Comparison of ENCODE assay signal across 22 cellular contexts in the genomic region with DNA sequence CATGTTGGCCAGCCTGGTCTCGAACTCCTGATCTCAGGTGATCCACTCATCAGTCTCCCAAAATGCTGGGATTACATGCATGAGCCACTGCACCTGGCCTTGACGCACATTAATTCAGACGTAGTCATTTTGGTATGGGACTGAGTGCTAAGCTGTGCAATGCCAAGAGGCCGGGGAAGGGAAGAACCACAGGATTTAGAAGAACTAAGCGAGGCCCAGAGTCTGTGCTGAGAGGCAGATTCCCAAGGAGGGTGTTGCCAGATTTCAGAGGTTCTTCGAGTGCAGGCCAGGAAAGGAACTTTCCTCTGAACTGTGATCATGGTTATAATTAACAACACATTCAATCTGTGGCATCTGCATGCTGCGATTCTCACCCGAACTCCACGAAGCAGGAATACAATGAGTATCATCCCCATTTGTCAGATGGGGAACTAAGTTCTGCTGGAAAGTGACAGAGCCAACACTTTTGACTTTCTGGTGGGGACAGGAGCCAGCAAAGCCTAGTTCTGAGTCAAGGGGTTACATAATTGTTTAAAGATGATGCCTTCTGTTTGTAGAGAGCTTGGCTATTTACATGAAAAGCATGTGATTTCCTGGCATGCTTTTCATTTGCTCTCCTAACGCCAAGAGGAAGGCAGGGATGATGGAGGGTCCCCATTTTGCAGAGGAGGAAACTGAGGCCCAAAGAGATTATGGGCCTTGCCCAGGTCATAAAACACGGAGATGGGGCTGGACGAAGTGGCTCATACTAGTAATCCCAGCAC. TPM values are rescaled to one million over a fixed set of nuclear protein-coding genes. Genes with fewer than 3 reads are reported as not detected.
DNase-seq lines count a peak whose midpoint lies in the region; ATAC-seq, FAIRE-seq and TF ChIP-seq lines count a peak whose summit lies in the region.
"Had no signal": no experiment of that assay in that cellular context is flagged by ENCODE, and none has a peak within 500 bp of the region (broad histone marks: within the 10 kb centered on the region; RNA-seq: fewer than 3 reads in every experiment).

No MANE protein-coding gene starts in this region.

- H3K4me3 Mint-ChIP-seq in activated naive CD4-positive, alpha-beta T cell treated with anti-CD3 and anti-CD28 coated beads, Interleukin-2, amount 10 ng/mL, durations not matched to agents 7 days and 5 days, result no peak overlapping the region
- H3K4me3 Mint-ChIP-seq: activated CD4-positive, alpha-beta memory T cell treated with anti-CD3 and anti-CD28 coated beads, Interleukin-2, amount 10 ng/mL, durations not matched to agents 7 days and 5 days; activated T-helper 17 cell treated with anti-CD3 and anti-CD28 coated beads, Interleukin-2, amount 50 U/mL, for 72 hours; brain; GM23338 had no signal

- H3K9me3 Mint-ChIP-seq in activated naive CD4-positive, alpha-beta T cell treated with anti-CD3 and anti-CD28 coated beads, Interleukin-2, amount 10 ng/mL, durations not matched to agents 7 days and 5 days, result no peaks in the 10 kb centered on the region
- H3K9me3 Mint-ChIP-seq: activated CD4-positive, alpha-beta memory T cell treated with anti-CD3 and anti-CD28 coated beads, Interleukin-2, amount 10 ng/mL, durations not matched to agents 7 days and 5 days; activated T-helper 17 cell treated with anti-CD3 and anti-CD28 coated beads, Interleukin-2, amount 50 U/mL, for 72 hours; brain; GM23338 had no signal

- no peaks in the 10 kb centered on the region for H3K36me3 Mint-ChIP-seq in activated naive CD4-positive, alpha-beta T cell treated with anti-CD3 and anti-CD28 coated beads, Interleukin-2, amount 10 ng/mL, durations not matched to agents 7 days and 5 days
- H3K36me3 Mint-ChIP-seq: brain had no signal

- H3K4me2 ChIP-seq in A549, result peak overlapping the region; percentile 22; the same call in 1 of the 3 replicates
- peak overlapping the region; percentile 16 for H3K4me2 ChIP-seq in mesenchymal stem cell (ENCODE audit: low read length, poor library complexity, severe bottlenecking)
- H3K4me2 ChIP-seq: GM23338 had no signal

- H3K4me1 Mint-ChIP-seq in activated naive CD4-positive, alpha-beta T cell treated with anti-CD3 and anti-CD28 coated beads, Interleukin-2, amount 10 ng/mL, durations not matched to agents 7 days and 5 days, result peaks cover 3% of the 10 kb centered on the region
- H3K4me1 Mint-ChIP-seq: activated T-helper 17 cell treated with anti-CD3 and anti-CD28 coated beads, Interleukin-2, amount 50 U/mL, for 72 hours; brain had no signal

- peaks cover 18 to 42% of the 10 kb centered on the region in 2 experiments for H3K27me3 ChIP-seq in mesenchymal stem cell (ENCODE audit: control insufficient read depth in 1 of 2, insufficient read depth in 1 of 2, low read length in 2 of 2)

- H3K4me1 ChIP-seq in A549 (peaks cover 23% of the 10 kb centered on the region), mesenchymal stem cell (ENCODE audit: control insufficient read depth, insufficient read depth, low read depth, low read length) (peaks cover 2% of the 10 kb centered on the region)
- H3K4me1 ChIP-seq: left ventricle myocardium inferior had no signal

- no peak for FAIRE-seq in A549 (lab: Jason Lieb, UNC)
- FAIRE-seq: K562 had no signal

- peak overlapping the region in 1 of 2 experiments; percentile 71 for H3K4ac ChIP-seq in mesenchymal stem cell (ENCODE audit: low read depth in 1 of 2, low read length in 2 of 2)

- no peak overlapping the region for H4K91ac ChIP-seq in mesenchymal stem cell (ENCODE audit: low read length)

- DNase-seq in A549 (ENCODE audit: low read depth in 1 of 2, low spot score in 1 of 2) (no peak), HFF-Myc (ENCODE audit: extremely low read depth, low read depth) (peak; percentile 44), epithelial cell of esophagus (ENCODE audit: low read depth) (peak; percentile 25), mesenchymal stem cell (peak; percentile 51), T-helper 1 cell (no peak), NCI-H748 (lab: John Stamatoyannopoulos, UW; ENCODE audit: unreplicated experiment) (no peak), NCI-H128 (lab: John Stamatoyannopoulos, UW; ENCODE audit: unreplicated experiment) (no peak)
- DNase-seq in activated naive CD4-positive, alpha-beta T cell treated with anti-CD3 and anti-CD28 coated beads, Interleukin-2, amount 10 ng/mL, durations not matched to agents 7 days and 5 days, result no peak
- DNase-seq: activated CD4-positive, alpha-beta memory T cell treated with anti-CD3 and anti-CD28 coated beads, Interleukin-2, amount 10 ng/mL, durations not matched to agents 7 days and 5 days; DND-41; effector memory CD4-positive, alpha-beta T cell; hypothalamus; left ventricle myocardium inferior; NCI-H1694 treated with DMSO at 0.1 percent for 48 hours; NCI-H748 treated with DMSO at 0.1 percent for 48 hours; Right ventricle myocardium superior had no signal

- peaks cover 62% of the 10 kb centered on the region for H3K27me3 Mint-ChIP-seq in activated naive CD4-positive, alpha-beta T cell treated with anti-CD3 and anti-CD28 coated beads, Interleukin-2, amount 10 ng/mL, durations not matched to agents 7 days and 5 days

- no peak for TF ChIP-seq EP300 in A549 (IDR thresholded peaks at IDR 0.05)

- no peaks in the 10 kb centered on the region for H3K79me1 ChIP-seq in mesenchymal stem cell (replicated peaks; ENCODE audit: low read length, poor library complexity, severe bottlenecking)

- H3K27ac ChIP-seq in A549 (no peak overlapping the region), mesenchymal stem cell (ENCODE audit: low read length, poor library complexity, severe bottlenecking) (no peak overlapping the region)
- H3K27ac ChIP-seq: left ventricle myocardium inferior had no signal

- peaks cover 0 to 3% of the 10 kb centered on the region in 2 experiments for H3K36me3 ChIP-seq in mesenchymal stem cell (ENCODE audit: control insufficient read depth in 1 of 2, insufficient read depth in 2 of 2, low read depth in 1 of 2, low read length in 2 of 2)
- H3K36me3 ChIP-seq: left ventricle myocardium inferior had no signal

- no peak overlapping the region for H3K27ac Mint-ChIP-seq in activated naive CD4-positive, alpha-beta T cell treated with anti-CD3 and anti-CD28 coated beads, Interleukin-2, amount 10 ng/mL, durations not matched to agents 7 days and 5 days
- H3K27ac Mint-ChIP-seq: activated CD4-positive, alpha-beta memory T cell treated with anti-CD3 and anti-CD28 coated beads, Interleukin-2, amount 10 ng/mL, durations not matched to agents 7 days and 5 days; activated T-helper 17 cell treated with anti-CD3 and anti-CD28 coated beads, Interleukin-2, amount 50 U/mL, for 72 hours; GM23338 had no signal

- no peak overlapping the region for H2BK15ac ChIP-seq in mesenchymal stem cell (ENCODE audit: low read depth, poor library complexity, severe bottlenecking)

- H3K4me3 ChIP-seq in A549 (no peak overlapping the region), HFF-Myc (replicated peaks; ENCODE audit: low read depth, low read length) (no peak overlapping the region), epithelial cell of esophagus (ENCODE audit: low read length) (no peak overlapping the region), mesenchymal stem cell (ENCODE audit: insufficient read depth in 1 of 2, low read depth in 1 of 2, low read length in 2 of 2) (no peak overlapping the region)
- H3K4me3 ChIP-seq: GM23338, K562, left ventricle myocardium inferior, skin epidermis had no signal

- no peak for ATAC-seq in A549
- ATAC-seq: activated T-helper 17 cell treated with anti-CD3 and anti-CD28 coated beads, Interleukin-2, amount 50 U/mL, for 72 hours; GM23338; K562 had no signal

- H3K18ac ChIP-seq in mesenchymal stem cell (ENCODE audit: low read depth in 1 of 2, low read length in 2 of 2), result peak overlapping the region in 1 of 2 experiments; percentile 80

- H3K14ac ChIP-seq in mesenchymal stem cell (ENCODE audit: low read length in 2 of 2), result no peak overlapping the region

- H3K9me3 ChIP-seq in A549 (no peaks in the 10 kb centered on the region), mesenchymal stem cell (ENCODE audit: control insufficient read depth, low read length) (no peaks in the 10 kb centered on the region)
- H3K9me3 ChIP-seq: left ventricle myocardium inferior had no signal

- TF ChIP-seq CTCF in A549 (IDR thresholded peaks at IDR 0.05), result no peak
- no peak for TF ChIP-seq CTCF in HFF-Myc (IDR thresholded peaks at IDR 0.05; ENCODE audit: low read depth, low read length, missing control alignments)
- no peak for TF ChIP-seq CTCF in epithelial cell of esophagus (IDR thresholded peaks at IDR 0.05; ENCODE audit: insufficient read depth, low read depth, low read length, missing control alignments)

- no peak overlapping the region for H2BK12ac ChIP-seq in mesenchymal stem cell (ENCODE audit: low read length in 2 of 2)

- H2BK5ac ChIP-seq in mesenchymal stem cell (ENCODE audit: low read depth, low read length, poor library complexity, severe bottlenecking), result no peak overlapping the region

- peak overlapping the region; percentile 81 for H3K9ac ChIP-seq in mesenchymal stem cell (ENCODE audit: low read length)

- POLR2A ChIA-PET in A549 (lab: Yijun Ruan, JAX), result no interaction called here

- WGBS in A549 (ENCODE audit: missing lambda C conversion rate), result 54% methylated on average over 12 of the region's 12 CpGs
- 85% methylated on average over 10 of the region's 12 CpGs for WGBS in mesenchymal stem cell

- H2BK120ac ChIP-seq in mesenchymal stem cell (ENCODE audit: low read depth, low read length), result no peak overlapping the region

- H2AK5ac ChIP-seq in mesenchymal stem cell (ENCODE audit: low read length, severe bottlenecking), result peak overlapping the region; percentile 10

- no peak overlapping the region for H3K23ac ChIP-seq in mesenchymal stem cell (ENCODE audit: low read length in 2 of 2)

- no peak for TF ChIP-seq POLR2A in A549 (IDR thresholded peaks at IDR 0.05; ENCODE audit: low read length)

- H4K8ac ChIP-seq in mesenchymal stem cell (ENCODE audit: low read length), result no peak overlapping the region

- CTCF ChIA-PET in A549 (lab: Yijun Ruan, JAX), result interaction anchor here (0.6 to 19.8 kb wide), 8 partner anchors 12 to 258 kb away, joined by 4 to 280 read pairs (median 16); a partner anchor contains a TSS
- CTCF ChIA-PET in activated naive CD4-positive, alpha-beta T cell treated with anti-CD3 and anti-CD28 coated beads, Interleukin-2, amount 10 ng/mL, durations not matched to agents 7 days and 5 days (lab: Charles Lee), result interaction anchor here (0.9 to 5.9 kb wide), 5 partner anchors 21 to 168 kb away, joined by 3 to 50 read pairs (median 3); a partner anchor contains a TSS

- no peak for TF ChIP-seq RAD21 in A549 (conservative IDR thresholded peaks at IDR 0.05 in 1 of 2, IDR thresholded peaks at IDR 0.05 in 1 of 2)

- no peak overlapping the region for H2AFZ ChIP-seq in mesenchymal stem cell (ENCODE audit: low read depth, low read length)
- H2AFZ ChIP-seq: GM23338 had no signal

RNA-seq across cellular contexts. Expression of a gene that starts 6.2 kb away (rescaled TPM):
- polyA plus RNA-seq in A549 (2011; rRNA removed) (not detected in 2 replicates), A549 (2017; fragmentation: RNase III; extraction: RNeasy Plus Mini Kit Qiagen cat#74134 plus additional on column Dnase treatment) (not detected in 3 replicates)
- polyA plus RNA-seq in A549 (2012; cell fraction: cytosol; rRNA removed), result not detected in 2 replicates
- not detected in 2 replicates for polyA plus RNA-seq in A549 (2012; cell fraction: nucleus; rRNA removed)
- polyA minus RNA-seq in A549 (2011; rRNA and poly(A)+ RNA removed), result not detected in 2 replicates
- not detected for polyA plus RNA-seq in mesenchymal stem cell (2013, experiment 1 of 2)
- polyA plus RNA-seq in mesenchymal stem cell (2013, experiment 2 of 2), result not detected
- polyA plus RNA-seq: GM23338, K562, neural cell had no signal

RNA-seq across cellular contexts. Expression of a gene that starts 6.9 kb away (rescaled TPM):
- polyA plus RNA-seq in A549 (2011; rRNA removed), result not detected in 2 replicates
- not detected in 2 replicates for polyA plus RNA-seq in A549 (2012; cell fraction: cytosol; rRNA removed)
- 0.14 and 0.16 TPM in 2 replicates for polyA plus RNA-seq in A549 (2012; cell fraction: nucleus; rRNA removed)
- polyA plus RNA-seq in A549 (2017; fragmentation: RNase III; extraction: RNeasy Plus Mini Kit Qiagen cat#74134 plus additional on column Dnase treatment), result not detected in 3 replicates
- not detected in 2 replicates for polyA minus RNA-seq in A549 (2011; rRNA and poly(A)+ RNA removed)
- polyA plus RNA-seq in mesenchymal stem cell (2013, experiment 1 of 2), result 0.03 TPM
- polyA plus RNA-seq in mesenchymal stem cell (2013, experiment 2 of 2), result 0.03 TPM
- polyA plus RNA-seq: neural cell had no signal

RNA-seq across cellular contexts. Expression of a gene that starts 21.3 kb away (rescaled TPM):
- polyA plus RNA-seq in A549 (2011; rRNA removed) (29.5 and 37.3 TPM in 2 replicates), A549 (2017; fragmentation: RNase III; extraction: RNeasy Plus Mini Kit Qiagen cat#74134 plus additional on column Dnase treatment) (72.3 to 77.4 TPM (median 74.8 TPM) in 3 replicates)
- polyA plus RNA-seq in A549 (2012; cell fraction: cytosol; rRNA removed), result 144 and 155 TPM in 2 replicates
- 83.7 and 98.8 TPM in 2 replicates for polyA plus RNA-seq in A549 (2012; cell fraction: nucleus; rRNA removed)
- 14.5 and 18.9 TPM in 2 replicates for polyA minus RNA-seq in A549 (2011; rRNA and poly(A)+ RNA removed)
- 32.8 TPM for polyA plus RNA-seq in mesenchymal stem cell (2013, experiment 1 of 2)
- polyA plus RNA-seq in mesenchymal stem cell (2013, experiment 2 of 2), result 33.6 TPM

RNA-seq across cellular contexts. Expression of a gene that starts 33.1 kb away (rescaled TPM):
- polyA plus RNA-seq in A549 (2011; rRNA removed), result 5.1 and 5.8 TPM in 2 replicates
- polyA plus RNA-seq in A549 (2012; cell fraction: cytosol; rRNA removed), result 7.2 and 9.9 TPM in 2 replicates
- polyA plus RNA-seq in A549 (2012; cell fraction: nucleus; rRNA removed), result 64.9 and 66.5 TPM in 2 replicates
- 15.0 to 20.5 TPM (median 18.9 TPM) in 3 replicates for polyA plus RNA-seq in A549 (2017; fragmentation: RNase III; extraction: RNeasy Plus Mini Kit Qiagen cat#74134 plus additional on column Dnase treatment)
- 4.2 and 5.5 TPM in 2 replicates for polyA minus RNA-seq in A549 (2011; rRNA and poly(A)+ RNA removed)
- polyA plus RNA-seq in mesenchymal stem cell (2013, experiment 1 of 2), result 13.2 TPM
- 12.0 TPM for polyA plus RNA-seq in mesenchymal stem cell (2013, experiment 2 of 2)

RNA-seq across cellular contexts. Expression of a gene that starts 53.6 kb away (rescaled TPM):
- polyA plus RNA-seq in A549 (2011; rRNA removed) (50.8 and 67.2 TPM in 2 replicates), A549 (2017; fragmentation: RNase III; extraction: RNeasy Plus Mini Kit Qiagen cat#74134 plus additional on column Dnase treatment) (156 to 169 TPM (median 163 TPM) in 3 replicates)
- 209 and 297 TPM in 2 replicates for polyA plus RNA-seq in A549 (2012; cell fraction: cytosol; rRNA removed)
- 258 and 281 TPM in 2 replicates for polyA plus RNA-seq in A549 (2012; cell fraction: nucleus; rRNA removed)
- polyA minus RNA-seq in A549 (2011; rRNA and poly(A)+ RNA removed), result 66.3 and 103 TPM in 2 replicates
- 145 TPM for polyA plus RNA-seq in mesenchymal stem cell (2013, experiment 1 of 2)
- polyA plus RNA-seq in mesenchymal stem cell (2013, experiment 2 of 2), result 145 TPM

Comparison
In these comparisons a context has a peak if more than half of its experiments do, and no peak if none do; other contexts are left out.
1. DNase-seq: peak in HFF-Myc (single experiment), epithelial cell of esophagus (single experiment) and mesenchymal stem cell (single experiment); none in A549 (0 of 2), activated naive CD4-positive, alpha-beta T cell treated with anti-CD3 and anti-CD28 coated beads, Interleukin-2, amount 10 ng/mL, durations not matched to agents 7 days and 5 days (single experiment), T-helper 1 cell (0 of 5), NCI-H748 (single experiment) and NCI-H128 (single experiment).